ENCODE assay signal across 13 cellular contexts in the genomic region with DNA sequence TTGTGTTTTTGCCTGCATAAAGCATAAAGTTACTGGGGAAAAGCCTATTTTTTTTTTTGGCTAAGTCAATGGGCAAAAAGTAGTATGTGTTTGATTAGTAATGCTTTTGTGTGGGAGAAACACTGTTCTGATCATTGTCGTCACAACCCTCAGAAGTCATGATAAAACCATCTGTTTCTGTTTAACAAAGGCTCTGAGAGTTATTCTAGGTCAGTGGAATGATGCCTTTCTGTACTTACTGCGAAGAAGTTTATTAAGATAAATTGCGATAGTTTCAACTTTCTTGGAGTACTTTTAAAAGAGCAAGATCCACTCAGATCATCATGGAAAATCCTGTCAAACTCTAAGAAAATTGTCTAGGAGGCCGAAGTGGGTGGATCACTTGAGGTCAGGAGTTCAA.
DNase-seq lines count a peak whose midpoint lies in the region; TF ChIP-seq lines count a peak whose summit lies in the region.
"Had no signal": no experiment of that assay in that cellular context is flagged by ENCODE, and none has a peak within 500 bp of the region (broad histone marks: within the 10 kb centered on the region; RNA-seq: fewer than 3 reads in every experiment).

No MANE protein-coding gene starts in this region.

- POLR2A ChIA-PET in activated CD4-positive, alpha-beta memory T cell treated with anti-CD3 and anti-CD28 coated beads for 36 hours (lab: Charles Lee), result no interaction called here
- POLR2A ChIA-PET in activated CD4-positive, alpha-beta memory T cell treated with anti-CD3 and anti-CD28 coated beads, Interleukin-2, amount 10 ng/mL, durations not matched to agents 7 days and 5 days (lab: Charles Lee), result no interaction called here

- H3K27me3 ChIP-seq in tibial artery, result no peaks in the 10 kb centered on the region

- no peaks in the 10 kb centered on the region for H3K27me3 Mint-ChIP-seq in activated CD4-positive, alpha-beta memory T cell treated with anti-CD3 and anti-CD28 coated beads for 36 hours
- H3K27me3 Mint-ChIP-seq in activated CD4-positive, alpha-beta memory T cell treated with anti-CD3 and anti-CD28 coated beads, Interleukin-2, amount 10 ng/mL, durations not matched to agents 7 days and 5 days, result no peaks in the 10 kb centered on the region
- H3K27me3 Mint-ChIP-seq in HFFc6 (ENCODE audit: insufficient read depth) (peaks cover 3% of the 10 kb centered on the region; the same call in 1 of the 2 replicates), osteocyte (ENCODE audit: unreplicated experiment) (no peaks in the 10 kb centered on the region)

- no peaks in the 10 kb centered on the region for H3K9me3 Mint-ChIP-seq in activated CD4-positive, alpha-beta memory T cell treated with anti-CD3 and anti-CD28 coated beads for 36 hours
- H3K9me3 Mint-ChIP-seq in activated CD4-positive, alpha-beta memory T cell treated with anti-CD3 and anti-CD28 coated beads, Interleukin-2, amount 10 ng/mL, durations not matched to agents 7 days and 5 days, result no peaks in the 10 kb centered on the region
- H3K9me3 Mint-ChIP-seq in HFFc6 (no peaks in the 10 kb centered on the region), osteocyte (ENCODE audit: unreplicated experiment) (no peaks in the 10 kb centered on the region)

- intact Hi-C loops in activated CD4-positive, alpha-beta memory T cell treated with anti-CD3 and anti-CD28 coated beads for 36 hours (cut with micrococcal nuclease), result loop anchor here (5.0 kb wide), 1 partner anchor 39 kb away; no protein-coding TSS in a partner anchor
- intact Hi-C loops in tibial artery (cut with DNase I; ENCODE audit: low total_unique reads), result no loop called here

- CTCF ChIA-PET in activated CD4-positive, alpha-beta memory T cell treated with anti-CD3 and anti-CD28 coated beads for 36 hours (lab: Charles Lee), result no interaction called here
- CTCF ChIA-PET in activated CD4-positive, alpha-beta memory T cell treated with anti-CD3 and anti-CD28 coated beads, Interleukin-2, amount 10 ng/mL, durations not matched to agents 7 days and 5 days (lab: Charles Lee), result no interaction called here

- peaks cover 10% of the 10 kb centered on the region for H3K36me3 Mint-ChIP-seq in activated CD4-positive, alpha-beta memory T cell treated with anti-CD3 and anti-CD28 coated beads for 36 hours
- peaks cover 14% of the 10 kb centered on the region for H3K36me3 Mint-ChIP-seq in activated CD4-positive, alpha-beta memory T cell treated with anti-CD3 and anti-CD28 coated beads, Interleukin-2, amount 10 ng/mL, durations not matched to agents 7 days and 5 days (ENCODE audit: low read depth)
- peaks cover 12% of the 10 kb centered on the region for H3K36me3 Mint-ChIP-seq in HFFc6 (ENCODE audit: low read depth)
- H3K36me3 Mint-ChIP-seq in osteocyte (ENCODE audit: unreplicated experiment), result peaks cover 2% of the 10 kb centered on the region

- H3K4me3 Mint-ChIP-seq in activated CD4-positive, alpha-beta memory T cell treated with anti-CD3 and anti-CD28 coated beads for 36 hours, result no peak overlapping the region
- no peak overlapping the region for H3K4me3 Mint-ChIP-seq in activated CD4-positive, alpha-beta memory T cell treated with anti-CD3 and anti-CD28 coated beads, Interleukin-2, amount 10 ng/mL, durations not matched to agents 7 days and 5 days
- peak overlapping the region; percentile 60 for H3K4me3 Mint-ChIP-seq in HFFc6
- no peak overlapping the region for H3K4me3 Mint-ChIP-seq in osteocyte (ENCODE audit: unreplicated experiment)

- no peak for DNase-seq in activated CD4-positive, alpha-beta memory T cell treated with anti-CD3 and anti-CD28 coated beads for 36 hours
- DNase-seq in activated CD4-positive, alpha-beta memory T cell treated with anti-CD3 and anti-CD28 coated beads, Interleukin-2, amount 10 ng/mL, durations not matched to agents 7 days and 5 days, result no peak
- DNase-seq in HFFc6 (peak; percentile 73), brain pericyte (ENCODE audit: low read depth, low spot score) (peak; percentile 70), osteocyte (ENCODE audit: extremely low spot score, unreplicated experiment) (no peak), NCI-H345 treated with DMSO at 0.1 percent for 48 hours (lab: John Stamatoyannopoulos, UW; ENCODE audit: unreplicated experiment) (no peak), tibial artery (no peak), NCI-H1417 treated with DMSO at 0.1 percent for 48 hours (lab: John Stamatoyannopoulos, UW) (no peak)
- DNase-seq: DMS153, NCI-H446 had no signal

- no peaks in the 10 kb centered on the region for H3K4me1 ChIP-seq in tibial artery

- H3K9me3 ChIP-seq in tibial artery, result no peaks in the 10 kb centered on the region
- H3K9me3 ChIP-seq: thoracic aorta had no signal

- no peak overlapping the region for H3K27ac ChIP-seq in tibial artery
- H3K27ac ChIP-seq: epithelial cell of prostate, thoracic aorta had no signal

- H3K4me3 ChIP-seq in tibial artery, result no peak overlapping the region
- H3K4me3 ChIP-seq: lung, thoracic aorta had no signal

- peaks cover 66% of the 10 kb centered on the region for H3K4me1 Mint-ChIP-seq in activated CD4-positive, alpha-beta memory T cell treated with anti-CD3 and anti-CD28 coated beads for 36 hours (ENCODE audit: low read depth)
- peaks cover 21% of the 10 kb centered on the region for H3K4me1 Mint-ChIP-seq in activated CD4-positive, alpha-beta memory T cell treated with anti-CD3 and anti-CD28 coated beads, Interleukin-2, amount 10 ng/mL, durations not matched to agents 7 days and 5 days
- peaks cover 80% of the 10 kb centered on the region for H3K4me1 Mint-ChIP-seq in HFFc6 (ENCODE audit: low read depth)
- peaks cover 53% of the 10 kb centered on the region for H3K4me1 Mint-ChIP-seq in osteocyte (ENCODE audit: unreplicated experiment)

- H3K36me3 ChIP-seq in tibial artery, result no peaks in the 10 kb centered on the region
- H3K36me3 ChIP-seq: thoracic aorta had no signal

- TF ChIP-seq CTCF in HFFc6 (IDR thresholded peaks at IDR 0.05) (no peak), osteocyte (IDR thresholded peaks at IDR 0.05) (no peak), tibial artery (IDR thresholded peaks at IDR 0.05) (no peak)

- H3K27ac Mint-ChIP-seq in activated CD4-positive, alpha-beta memory T cell treated with anti-CD3 and anti-CD28 coated beads for 36 hours, result peak overlapping the region; percentile 40
- no peak overlapping the region for H3K27ac Mint-ChIP-seq in activated CD4-positive, alpha-beta memory T cell treated with anti-CD3 and anti-CD28 coated beads, Interleukin-2, amount 10 ng/mL, durations not matched to agents 7 days and 5 days
- H3K27ac Mint-ChIP-seq in HFFc6 (peak overlapping the region; percentile 91), osteocyte (ENCODE audit: unreplicated experiment) (peak overlapping the region; percentile 71)

Comparison
In these comparisons a context has a peak if more than half of its experiments do, and no peak if none do; other contexts are left out.
1. DNase-seq: peak in HFFc6 (single experiment) and brain pericyte (single experiment); none in activated CD4-positive, alpha-beta memory T cell treated with anti-CD3 and anti-CD28 coated beads for 36 hours (single experiment), activated CD4-positive, alpha-beta memory T cell treated with anti-CD3 and anti-CD28 coated beads, Interleukin-2, amount 10 ng/mL, durations not matched to agents 7 days and 5 days (single experiment), osteocyte (single experiment), NCI-H345 treated with DMSO at 0.1 percent for 48 hours (single experiment), tibial artery (0 of 2) and NCI-H1417 treated with DMSO at 0.1 percent for 48 hours (single experiment).